Comparison of ENCODE assay signal across 20 cellular contexts in the genomic region with DNA sequence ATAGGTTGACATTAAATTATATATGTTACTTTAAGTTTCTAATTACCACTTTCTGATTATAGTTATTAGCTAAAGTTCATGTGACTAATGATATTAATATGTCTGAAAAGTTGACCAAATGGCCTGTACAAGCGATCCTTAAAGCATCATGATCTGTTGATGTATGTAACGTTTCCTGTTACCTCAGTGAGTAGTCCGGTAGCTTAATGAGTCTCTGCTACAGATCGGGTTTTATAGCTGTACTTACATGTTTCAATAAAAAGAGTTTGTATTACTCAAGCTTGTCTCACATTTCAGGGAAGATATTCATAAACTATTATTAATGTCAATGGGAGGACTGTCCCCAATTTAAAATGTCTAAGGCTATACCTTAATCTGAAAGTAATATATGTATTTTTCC.
"Had no signal": no experiment of that assay in that cellular context is flagged by ENCODE, and none has a peak within 500 bp of the region (broad histone marks: within the 10 kb centered on the region; RNA-seq: fewer than 3 reads in every experiment).

No MANE protein-coding gene starts in this region.

- H3K4me3 ChIP-seq: body of pancreas, left lung, tibial nerve had no signal

- DNase-seq: activated B cell treated with CpG ODN at 0.5 μM for 24 hours; activated CD4-positive, alpha-beta memory T cell treated with anti-CD3 and anti-CD28 coated beads for 36 hours; activated CD4-positive, alpha-beta T cell treated with anti-CD3 and anti-CD28 coated beads for 4 hours; activated CD8-positive, alpha-beta memory T cell treated with anti-CD3 and anti-CD28 coated beads, Interleukin-2, amount 10 ng/mL, durations not matched to agents 7 days and 5 days; activated naive CD4-positive, alpha-beta T cell; activated naive CD8-positive, alpha-beta T cell treated with anti-CD3 and anti-CD28 coated beads, Interleukin-2, amount 10 ng/mL, durations not matched to agents 7 days and 5 days; activated T-cell treated with anti-CD3 and anti-CD28 coated beads, Interleukin-2, amount 50 U/mL, for 1 hour; amygdala; body of pancreas; dermis blood vessel endothelial cell; effector memory CD4-positive, alpha-beta T cell; left lung; occipital lobe; stimulated activated CD4-positive, alpha-beta T cell treated with anti-CD3 and anti-CD28 coated beads, Interleukin-12 subunit alpha, Interleukin-12 subunit beta, amount 100 ng/mL, for 4 hours; stimulated activated CD4-positive, alpha-beta T cell treated with anti-CD3 and anti-CD28 coated beads, Interleukin-1b, Interleukin-23, amount 100 ng/mL, for 48 hours; stimulated activated naive CD4-positive, alpha-beta T cell treated with Interleukin-2 at 50 U/mL for 16 hours; T-helper 9 cell had no signal

- H3K27ac ChIP-seq: body of pancreas, left lung had no signal

- ATAC-seq: activated CD8-positive, alpha-beta memory T cell treated with anti-CD3 and anti-CD28 coated beads, Interleukin-2, amount 10 ng/mL, durations not matched to agents 7 days and 5 days; activated T-helper 17 cell treated with anti-CD3 and anti-CD28 coated beads, Interleukin-2, amount 50 U/mL, for 72 hours; body of pancreas; left lung had no signal

- H3K9me3 ChIP-seq: body of pancreas, left lung, tibial nerve had no signal

- H3K36me3 ChIP-seq: left lung, tibial nerve had no signal

- FAIRE-seq: urothelium cell line had no signal
